In the genomic region with DNA sequence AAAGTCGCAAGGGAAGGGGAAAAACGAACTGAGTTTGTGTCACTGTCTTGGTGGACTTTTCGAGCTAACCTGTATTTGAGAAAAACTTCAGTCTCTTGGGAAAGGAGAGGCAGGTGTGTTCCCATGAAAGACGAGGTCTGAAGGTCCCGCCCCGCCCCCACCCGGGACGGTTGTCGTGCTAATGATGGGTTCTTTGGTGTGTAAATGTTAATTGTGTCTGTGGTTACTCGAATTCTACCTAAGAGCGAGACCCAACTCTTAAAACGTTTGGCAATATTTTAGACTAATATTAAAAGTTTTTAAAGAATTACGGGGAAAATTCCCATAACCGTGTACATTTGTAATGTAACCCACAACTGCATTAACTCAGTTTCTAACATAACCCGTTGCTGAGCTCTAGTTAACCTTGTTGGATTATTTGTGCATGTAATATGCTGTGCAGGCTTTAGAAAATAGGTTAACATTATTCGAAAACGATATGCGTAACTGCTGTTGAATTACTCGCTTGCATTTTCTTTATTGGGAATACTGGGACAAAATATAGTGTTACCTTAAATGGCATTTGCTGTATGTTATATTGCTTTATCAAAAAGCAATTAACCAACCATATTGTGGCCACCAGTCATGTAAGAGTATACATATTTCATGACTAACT, we compare ENCODE assay signal across 8 cellular contexts.
DNase-seq lines count a peak whose midpoint lies in the region; ATAC-seq and TF ChIP-seq lines count a peak whose summit lies in the region.

No MANE protein-coding gene starts in this region.

- peak overlapping the region; percentile 79 for H3K4me3 Mint-ChIP-seq in activated naive CD8-positive, alpha-beta T cell treated with anti-CD3 and anti-CD28 coated beads, Interleukin-2, amount 50 U/mL, for 24 hours
- H3K4me3 Mint-ChIP-seq in stimulated activated effector memory CD8-positive, alpha-beta T cell treated with anti-CD3 and anti-CD28 coated beads, Interleukin-12 subunit alpha, Interleukin-12 subunit beta, amount 100 ng/mL, for 72 hours, result peak overlapping the region; percentile 73

- H3F3A ChIP-seq in DOHH2 (ENCODE audit: control insufficient read depth, insufficient read depth), result peaks cover 3% of the 10 kb centered on the region; the same call in 1 of the 2 replicates

- no peaks in the 10 kb centered on the region for H3K27me3 Mint-ChIP-seq in activated naive CD8-positive, alpha-beta T cell treated with anti-CD3 and anti-CD28 coated beads, Interleukin-2, amount 50 U/mL, for 24 hours

- H3K4me2 ChIP-seq in DOHH2 (ENCODE audit: low read length), result peak overlapping the region; percentile 96

- no peak overlapping the region for H3K27ac Mint-ChIP-seq in activated naive CD8-positive, alpha-beta T cell treated with anti-CD3 and anti-CD28 coated beads, Interleukin-2, amount 50 U/mL, for 24 hours
- H3K27ac Mint-ChIP-seq in stimulated activated effector memory CD8-positive, alpha-beta T cell treated with anti-CD3 and anti-CD28 coated beads, Interleukin-12 subunit alpha, Interleukin-12 subunit beta, amount 100 ng/mL, for 72 hours, result no peak overlapping the region

- H3K4me1 Mint-ChIP-seq in activated naive CD8-positive, alpha-beta T cell treated with anti-CD3 and anti-CD28 coated beads, Interleukin-2, amount 50 U/mL, for 24 hours, result peaks cover 19% of the 10 kb centered on the region
- H3K4me1 Mint-ChIP-seq in stimulated activated effector memory CD8-positive, alpha-beta T cell treated with anti-CD3 and anti-CD28 coated beads, Interleukin-12 subunit alpha, Interleukin-12 subunit beta, amount 100 ng/mL, for 72 hours, result peaks cover 15% of the 10 kb centered on the region

- no peak overlapping the region for H3K27ac ChIP-seq in DOHH2 (ENCODE audit: low read depth, low read length)
- peak overlapping the region; percentile 89; the same call in 1 of the 2 replicates for H3K27ac ChIP-seq in HUES6 (ENCODE audit: low read depth, low read length)

- H3K9ac ChIP-seq in HUES6 (ENCODE audit: low read length), result peak overlapping the region; percentile 89

- no peaks in the 10 kb centered on the region for H3K9me3 ChIP-seq in DOHH2 (ENCODE audit: control insufficient read depth, insufficient read depth, low read length)
- no peaks in the 10 kb centered on the region for H3K9me3 ChIP-seq in HUES6 (ENCODE audit: control insufficient read depth, insufficient read depth, low read depth, low read length)

- 0 out of 2 replicates have a peak, but pooled peaks cover 4% of the 10 kb centered on the region for H4K20me1 ChIP-seq in DOHH2 (ENCODE audit: control insufficient read depth, insufficient read depth, low read depth, low read length)

- ATAC-seq in activated naive CD8-positive, alpha-beta T cell treated with anti-CD3 and anti-CD28 coated beads, Interleukin-2, amount 50 U/mL, for 24 hours, result no peak
- no peak for ATAC-seq in stimulated activated effector memory CD8-positive, alpha-beta T cell treated with anti-CD3 and anti-CD28 coated beads, Interleukin-12 subunit alpha, Interleukin-12 subunit beta, amount 100 ng/mL, for 72 hours
- no peak for ATAC-seq in HG03045 (IDR thresholded peaks at IDR 0.05; ENCODE audit: unreplicated experiment)

- H3K79me2 ChIP-seq in DOHH2 (ENCODE audit: control insufficient read depth, low read length), result no peaks in the 10 kb centered on the region

- DNase-seq in activated naive CD8-positive, alpha-beta T cell treated with anti-CD3 and anti-CD28 coated beads, Interleukin-2, amount 50 U/mL, for 24 hours, result peak; percentile 21
- DNase-seq in islet precursor cell (peak; percentile 71), glomerular visceral epithelial cell (ENCODE audit: extremely low spot score) (no peak), UCSD-AML1 (lab: John Stamatoyannopoulos, UW; ENCODE audit: unreplicated experiment) (no peak)
- no peak for DNase-seq in stimulated activated effector memory CD8-positive, alpha-beta T cell treated with anti-CD3 and anti-CD28 coated beads, Interleukin-12 subunit alpha, Interleukin-12 subunit beta, amount 100 ng/mL, for 72 hours (ENCODE audit: low spot score in 2 of 2)

- no peaks in the 10 kb centered on the region; the same call in 1 of the 2 replicates for H3K36me3 ChIP-seq in DOHH2 (ENCODE audit: control insufficient read depth, low read length)
- H3K36me3 ChIP-seq in HUES6 (ENCODE audit: control insufficient read depth, insufficient read depth, low read length), result no peaks in the 10 kb centered on the region

- H3K9me3 Mint-ChIP-seq in activated naive CD8-positive, alpha-beta T cell treated with anti-CD3 and anti-CD28 coated beads, Interleukin-2, amount 50 U/mL, for 24 hours, result no peaks in the 10 kb centered on the region
- no peaks in the 10 kb centered on the region for H3K9me3 Mint-ChIP-seq in stimulated activated effector memory CD8-positive, alpha-beta T cell treated with anti-CD3 and anti-CD28 coated beads, Interleukin-12 subunit alpha, Interleukin-12 subunit beta, amount 100 ng/mL, for 72 hours

- H3K4me3 ChIP-seq in DOHH2 (ENCODE audit: low read length), result peak overlapping the region; percentile 86
- H3K4me3 ChIP-seq in HUES6 (ENCODE audit: low read depth, low read length), result peak overlapping the region; percentile 97

- H3K4me1 ChIP-seq in DOHH2 (ENCODE audit: control insufficient read depth, low read length) (peaks cover 18% of the 10 kb centered on the region), HUES6 (ENCODE audit: control insufficient read depth, insufficient read depth, low read length) (peaks cover 19% of the 10 kb centered on the region)

- H3K36me3 Mint-ChIP-seq in activated naive CD8-positive, alpha-beta T cell treated with anti-CD3 and anti-CD28 coated beads, Interleukin-2, amount 50 U/mL, for 24 hours (ENCODE audit: low read depth), result no peaks in the 10 kb centered on the region
- H3K36me3 Mint-ChIP-seq in stimulated activated effector memory CD8-positive, alpha-beta T cell treated with anti-CD3 and anti-CD28 coated beads, Interleukin-12 subunit alpha, Interleukin-12 subunit beta, amount 100 ng/mL, for 72 hours, result no peaks in the 10 kb centered on the region

- H3K9me2 ChIP-seq in DOHH2 (replicated peaks; ENCODE audit: control insufficient read depth, low read length), result no peaks in the 10 kb centered on the region

- H3K27me3 ChIP-seq in DOHH2 (ENCODE audit: control insufficient read depth, low read length) (peaks cover 17% of the 10 kb centered on the region), HUES6 (ENCODE audit: control insufficient read depth, insufficient read depth, low read length) (peaks cover 8% of the 10 kb centered on the region)

- TF ChIP-seq CTCF in DOHH2 (IDR thresholded peaks at IDR 0.05; ENCODE audit: low read depth, low read length, poor library complexity, severe bottlenecking), result no peak

Comparison
In these comparisons a context has a peak if more than half of its experiments do, and no peak if none do; other contexts are left out.
1. DNase-seq: peak in activated naive CD8-positive, alpha-beta T cell treated with anti-CD3 and anti-CD28 coated beads, Interleukin-2, amount 50 U/mL, for 24 hours (single experiment) and islet precursor cell (single experiment); none in stimulated activated effector memory CD8-positive, alpha-beta T cell treated with anti-CD3 and anti-CD28 coated beads, Interleukin-12 subunit alpha, Interleukin-12 subunit beta, amount 100 ng/mL, for 72 hours (0 of 2), glomerular visceral epithelial cell (single experiment) and UCSD-AML1 (single experiment).